10 cellular contexts compared by ENCODE assay signal in the genomic region with DNA sequence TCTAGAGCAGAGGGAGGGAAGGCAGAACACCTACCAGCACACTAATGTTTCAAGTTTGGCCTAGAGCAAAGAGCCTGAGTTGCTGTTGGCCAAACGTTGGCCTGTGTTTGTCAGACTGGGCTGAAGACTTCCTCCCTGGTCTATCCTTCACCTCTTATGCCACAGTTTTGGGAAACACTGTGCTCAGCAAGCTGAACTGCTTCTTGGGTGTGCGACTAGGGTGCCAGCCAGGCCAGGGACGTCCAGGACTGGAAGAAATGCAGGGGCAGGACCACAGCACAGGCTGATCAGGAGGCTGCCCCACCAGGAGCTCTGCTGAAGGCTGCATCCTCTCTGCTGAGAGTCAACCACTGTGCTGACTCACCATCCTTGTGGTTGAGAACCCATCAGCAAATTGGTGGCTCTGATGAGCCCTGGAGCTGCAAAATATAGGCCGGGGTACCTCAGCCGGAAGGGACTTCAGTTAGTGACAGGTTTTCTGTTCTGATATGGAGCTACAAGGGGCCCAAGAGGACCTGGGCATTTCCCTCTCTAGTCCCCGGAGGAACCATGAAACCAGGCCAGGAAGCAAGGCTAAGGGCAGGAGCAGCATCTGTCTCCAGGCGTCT.
DNase-seq lines count a peak whose midpoint lies in the region; ATAC-seq and TF ChIP-seq lines count a peak whose summit lies in the region.
"Had no signal": no experiment of that assay in that cellular context is flagged by ENCODE, and none has a peak within 500 bp of the region (broad histone marks: within the 10 kb centered on the region; RNA-seq: fewer than 3 reads in every experiment).

No MANE protein-coding gene starts in this region.

- H2BK15ac ChIP-seq in mesendoderm (replicated peaks; ENCODE audit: low read depth): no peak overlapping the region

- DNase-seq in NOMO-1 (lab: John Stamatoyannopoulos, UW; ENCODE audit: unreplicated experiment in 2 of 2) (peak; percentile 9 to 43), NOMO-1 treated with dmso at 0.1 percent for 144 hours (lab: John Stamatoyannopoulos, UW; ENCODE audit: unreplicated experiment) (no peak), left lung (no peak), mesendoderm (no peak), NCI-H2196 (lab: John Stamatoyannopoulos, UW; ENCODE audit: unreplicated experiment) (no peak)
- peak; percentile 90 for DNase-seq in activated CD8-positive, alpha-beta T cell treated with anti-CD3 and anti-CD28 coated beads, Interleukin-2, amount 10 ng/mL, durations not matched to agents 7 days and 5 days

- H3K18ac ChIP-seq in mesendoderm (ENCODE audit: low read length): no peak overlapping the region

- intact Hi-C loops in left lung (cut with DNase I): loop anchor here in 1 of 2 donors (10.0 kb wide), 1 partner anchor 221 kb away; no protein-coding TSS in a partner anchor

- no peaks in the 10 kb centered on the region for H3K9me3 ChIP-seq in left lung
- H3K9me3 ChIP-seq: A549 had no signal

- no peak overlapping the region for H3K4me2 ChIP-seq in mesendoderm (ENCODE audit: low read length)
- H3K4me2 ChIP-seq: A549 had no signal

- peaks cover 75% of the 10 kb centered on the region for H3K4me1 Mint-ChIP-seq in activated CD8-positive, alpha-beta T cell treated with anti-CD3 and anti-CD28 coated beads, Interleukin-2, amount 10 ng/mL, durations not matched to agents 7 days and 5 days (ENCODE audit: low read depth)

- H3K79me1 ChIP-seq in mesendoderm (ENCODE audit: low read length): no peaks in the 10 kb centered on the region

- H3K9me3 Mint-ChIP-seq in activated CD8-positive, alpha-beta T cell treated with anti-CD3 and anti-CD28 coated beads, Interleukin-2, amount 10 ng/mL, durations not matched to agents 7 days and 5 days (ENCODE audit: insufficient read depth): no peaks in the 10 kb centered on the region

- no peak overlapping the region for H3K4ac ChIP-seq in mesendoderm (ENCODE audit: low read depth, low read length)

- no peak overlapping the region for H4K5ac ChIP-seq in mesendoderm (ENCODE audit: low read length)

- H3K27me3 Mint-ChIP-seq in activated CD8-positive, alpha-beta T cell treated with anti-CD3 and anti-CD28 coated beads, Interleukin-2, amount 10 ng/mL, durations not matched to agents 7 days and 5 days (ENCODE audit: low read depth): no peaks in the 10 kb centered on the region

- H3K4me1 ChIP-seq in left lung: no peaks in the 10 kb centered on the region
- H3K4me1 ChIP-seq in mesendoderm (ENCODE audit: control insufficient read depth, low read depth, low read length): no peaks in the 10 kb centered on the region
- H3K4me1 ChIP-seq: A549 had no signal

- H3K27ac ChIP-seq in left lung (no peak overlapping the region), mesendoderm (ENCODE audit: low read depth, low read length) (no peak overlapping the region)
- H3K27ac ChIP-seq: A549, VCaP had no signal

- CTCF ChIA-PET in activated CD8-positive, alpha-beta T cell treated with anti-CD3 and anti-CD28 coated beads, Interleukin-2, amount 10 ng/mL, durations not matched to agents 7 days and 5 days (lab: Charles Lee): interaction anchor here (0.7 to 9.0 kb wide), 28 partner anchors 9 to 1061 kb away, joined by 3 to 357 read pairs (median 5); a partner anchor contains a TSS

- ATAC-seq in HG03469 (IDR thresholded peaks at IDR 0.05; ENCODE audit: unreplicated experiment): peak; percentile 63
- ATAC-seq in activated CD8-positive, alpha-beta T cell treated with anti-CD3 and anti-CD28 coated beads, Interleukin-2, amount 10 ng/mL, durations not matched to agents 7 days and 5 days: peak; percentile 97
- peak; percentile 42 for ATAC-seq in left lung
- no peak for ATAC-seq in HG02623 (IDR thresholded peaks at IDR 0.05; ENCODE audit: unreplicated experiment)
- ATAC-seq: A549 had no signal

- POLR2A ChIA-PET in activated CD8-positive, alpha-beta T cell treated with anti-CD3 and anti-CD28 coated beads, Interleukin-2, amount 10 ng/mL, durations not matched to agents 7 days and 5 days (lab: Charles Lee): interaction anchor here (1.0 to 5.7 kb wide), 12 partner anchors 10 to 242 kb away, joined by 3 to 83 read pairs (median 4); a partner anchor contains a TSS

- no peak overlapping the region for H2AK5ac ChIP-seq in mesendoderm (ENCODE audit: low read length)

- no peak overlapping the region for H3K4me3 ChIP-seq in left lung
- no peak overlapping the region for H3K4me3 ChIP-seq in mesendoderm (ENCODE audit: low read length)
- H3K4me3 ChIP-seq: A549 had no signal

- no peaks in the 10 kb centered on the region for H3K79me2 ChIP-seq in mesendoderm (ENCODE audit: control insufficient read depth, insufficient read depth, low read length)

- no peak overlapping the region for H3K23ac ChIP-seq in mesendoderm (ENCODE audit: low read length)

- H3K36me3 Mint-ChIP-seq in activated CD8-positive, alpha-beta T cell treated with anti-CD3 and anti-CD28 coated beads, Interleukin-2, amount 10 ng/mL, durations not matched to agents 7 days and 5 days (ENCODE audit: low read depth): no peaks in the 10 kb centered on the region

- H2BK120ac ChIP-seq in mesendoderm (ENCODE audit: low read depth, low read length): no peak overlapping the region

- no peak for TF ChIP-seq CTCF in left lung (IDR thresholded peaks at IDR 0.05)

- no CpG with 5 or more reads among the region's 7 CpGs for WGBS in mesendoderm (ENCODE audit: extremely low coverage, insufficient coverage, low lambda C conversion rate)

- H3K56ac ChIP-seq in mesendoderm (ENCODE audit: low read length): no peak overlapping the region

- peak overlapping the region; percentile 70 for H3K4me3 Mint-ChIP-seq in activated CD8-positive, alpha-beta T cell treated with anti-CD3 and anti-CD28 coated beads, Interleukin-2, amount 10 ng/mL, durations not matched to agents 7 days and 5 days

- H4K8ac ChIP-seq in mesendoderm (ENCODE audit: low read depth, low read length): no peak overlapping the region

- peak overlapping the region; percentile 85 for H3K27ac Mint-ChIP-seq in activated CD8-positive, alpha-beta T cell treated with anti-CD3 and anti-CD28 coated beads, Interleukin-2, amount 10 ng/mL, durations not matched to agents 7 days and 5 days

- H2BK5ac ChIP-seq in mesendoderm (ENCODE audit: low read length): no peak overlapping the region

- H3K27me3 ChIP-seq in left lung: no peaks in the 10 kb centered on the region
- H3K27me3 ChIP-seq in mesendoderm (ENCODE audit: insufficient read depth, low read length, poor library complexity): peaks cover 2% of the 10 kb centered on the region

- H3K36me3 ChIP-seq in left lung (no peaks in the 10 kb centered on the region), mesendoderm (ENCODE audit: control insufficient read depth, insufficient read depth, low read length) (no peaks in the 10 kb centered on the region)

- no peak overlapping the region for H3K9ac ChIP-seq in mesendoderm (ENCODE audit: low read length)

Comparison
In these comparisons a context has a peak if more than half of its experiments do, and no peak if none do; other contexts are left out.
1. DNase-seq: peak in NOMO-1 (2 of 2) and activated CD8-positive, alpha-beta T cell treated with anti-CD3 and anti-CD28 coated beads, Interleukin-2, amount 10 ng/mL, durations not matched to agents 7 days and 5 days (single experiment); none in NOMO-1 treated with dmso at 0.1 percent for 144 hours (single experiment), left lung (0 of 2), mesendoderm (single experiment) and NCI-H2196 (single experiment).